In the genomic region with DNA sequence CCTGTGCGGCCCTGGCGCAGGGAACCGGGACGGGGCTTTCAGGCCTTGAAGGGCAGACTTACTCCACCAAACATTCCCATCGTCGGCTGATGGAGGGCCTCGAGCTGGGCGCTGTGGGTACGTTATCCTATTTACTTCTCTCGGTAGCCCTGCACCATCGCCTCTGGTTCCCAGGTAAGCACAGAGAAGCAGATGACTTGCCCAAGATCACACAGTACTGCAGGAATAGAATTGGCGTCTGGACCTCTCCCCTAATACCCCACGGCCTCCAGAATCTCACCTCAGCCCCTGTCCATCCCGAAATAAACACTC, we compare ENCODE assay signal across 19 cellular contexts. TPM values are rescaled to one million over a fixed set of nuclear protein-coding genes. Genes with fewer than 3 reads are reported as not detected.
DNase-seq lines count a peak whose midpoint lies in the region; ATAC-seq and TF ChIP-seq lines count a peak whose summit lies in the region.
"Had no signal": no experiment of that assay in that cellular context is flagged by ENCODE, and none has a peak within 500 bp of the region (broad histone marks: within the 10 kb centered on the region; RNA-seq: fewer than 3 reads in every experiment).

No MANE protein-coding gene starts in this region.

- H3K9me3 ChIP-seq in BLaER1, result no peaks in the 10 kb centered on the region
- no peaks in the 10 kb centered on the region for H3K9me3 ChIP-seq in gastrocnemius medialis

- no peaks in the 10 kb centered on the region for H3K27me3 ChIP-seq in BLaER1
- no peaks in the 10 kb centered on the region for H3K27me3 ChIP-seq in layer of hippocampus (ENCODE audit: control insufficient read depth, insufficient read depth, low read length)
- H3K27me3 ChIP-seq in gastrocnemius medialis, result no peaks in the 10 kb centered on the region

- in situ Hi-C loops in gastrocnemius medialis (cut with MboI; ENCODE audit: low sequenced_read_pairs in 4 of 4), result loop anchor here in 1 of 4 donors (25.0 kb wide), 1 partner anchor 135 kb away; no protein-coding TSS in a partner anchor

- peak overlapping the region; percentile 27; the same call in 1 of the 2 replicates for H3K4me2 ChIP-seq in BLaER1

- POLR2A ChIA-PET in WTC11 (lab: Charles Lee), result interaction anchor here (0.7 to 1.7 kb wide), 9 partner anchors 18 to 171 kb away, joined by 3 to 10 read pairs (median 3); no protein-coding TSS in a partner anchor

- H4K20me1 ChIP-seq in BLaER1, result no peaks in the 10 kb centered on the region

- H3K36me3 ChIP-seq in BLaER1, result no peaks in the 10 kb centered on the region
- H3K36me3 ChIP-seq in gastrocnemius medialis, result no peaks in the 10 kb centered on the region

- H3K27ac Mint-ChIP-seq in WTC11, result no peak overlapping the region
- H3K27ac Mint-ChIP-seq: activated naive CD4-positive, alpha-beta T cell treated with anti-CD3 and anti-CD28 coated beads, Interleukin-2, amount 50 U/mL, for 72 hours; stimulated activated naive CD8-positive, alpha-beta T cell treated with anti-CD3 and anti-CD28 coated beads, Interleukin-15, amount 100 ng/mL, for 72 hours had no signal

- no peaks in the 10 kb centered on the region for H3K36me3 Mint-ChIP-seq in WTC11
- H3K36me3 Mint-ChIP-seq: activated naive CD4-positive, alpha-beta T cell treated with anti-CD3 and anti-CD28 coated beads, Interleukin-2, amount 50 U/mL, for 72 hours had no signal

- DNase-seq in WTC11 (ENCODE audit: low spot score) (no peak), gastrocnemius medialis (no peak), inferior parietal cortex (ENCODE audit: extremely low spot score) (no peak), NCI-H2227 (lab: John Stamatoyannopoulos, UW; ENCODE audit: unreplicated experiment) (no peak)
- DNase-seq: activated CD4-positive, alpha-beta T cell treated with anti-CD3 and anti-CD28 coated beads for 4 hours; activated T-cell treated with anti-CD3 and anti-CD28 coated beads for 4 hours; COR-L47; GF-D8; Kasumi-1; SIG-M5; stimulated activated naive CD8-positive, alpha-beta T cell treated with anti-CD3 and anti-CD28 coated beads, Interleukin-15, amount 100 ng/mL, for 72 hours had no signal

- peak overlapping the region; percentile 72 for H3K4me3 Mint-ChIP-seq in WTC11
- H3K4me3 Mint-ChIP-seq: stimulated activated naive CD8-positive, alpha-beta T cell treated with anti-CD3 and anti-CD28 coated beads, Interleukin-15, amount 100 ng/mL, for 72 hours had no signal

- H3K9me3 Mint-ChIP-seq in WTC11, result no peaks in the 10 kb centered on the region
- H3K9me3 Mint-ChIP-seq: activated naive CD4-positive, alpha-beta T cell treated with anti-CD3 and anti-CD28 coated beads, Interleukin-2, amount 50 U/mL, for 72 hours; neural crest cell; stimulated activated naive CD8-positive, alpha-beta T cell treated with anti-CD3 and anti-CD28 coated beads, Interleukin-15, amount 100 ng/mL, for 72 hours had no signal

- ATAC-seq in WTC11, result no peak
- ATAC-seq in gastrocnemius medialis, result peak in 1 of 2 donors; percentile 9
- ATAC-seq in SK-N-SH treated with all-trans-retinoic acid at 6 μM for 48 hours, result no peak
- no peak for ATAC-seq in HG02610 (IDR thresholded peaks at IDR 0.05; ENCODE audit: unreplicated experiment)
- ATAC-seq: activated naive CD4-positive, alpha-beta T cell treated with anti-CD3 and anti-CD28 coated beads, Interleukin-2, amount 50 U/mL, for 72 hours; stimulated activated naive CD8-positive, alpha-beta T cell treated with anti-CD3 and anti-CD28 coated beads, Interleukin-15, amount 100 ng/mL, for 72 hours had no signal

- TF ChIP-seq POLR2A in gastrocnemius medialis (IDR thresholded peaks at IDR 0.05), result no peak

- peaks cover 66% of the 10 kb centered on the region for H3K4me1 Mint-ChIP-seq in WTC11
- H3K4me1 Mint-ChIP-seq: stimulated activated naive CD8-positive, alpha-beta T cell treated with anti-CD3 and anti-CD28 coated beads, Interleukin-15, amount 100 ng/mL, for 72 hours had no signal

- H3K4me1 ChIP-seq in BLaER1 (peaks cover 29% of the 10 kb centered on the region), gastrocnemius medialis (peaks cover 38 to 44% of the 10 kb centered on the region in 2 donors)

- CTCF ChIA-PET in WTC11 (lab: Charles Lee), result interaction anchor here (0.8 to 4.0 kb wide), 15 partner anchors 8 to 574 kb away, joined by 3 to 30 read pairs (median 4); no protein-coding TSS in a partner anchor

- peaks cover 42% of the 10 kb centered on the region for H3K27me3 Mint-ChIP-seq in WTC11 (ENCODE audit: low read depth)

- H3K4me3 ChIP-seq in BLaER1, result no peak overlapping the region
- H3K4me3 ChIP-seq in gastrocnemius medialis, result peak overlapping the region; percentile 32 to 40 (median 37)

- intact Hi-C loops in gastrocnemius medialis (cut with DNase I; ENCODE audit: low total_unique reads), result loop anchor here (5.0 kb wide), 3 partner anchors 50 to 190 kb away; partner anchors contain the start of gene SIRPA

- TF ChIP-seq CTCF in WTC11 (IDR thresholded peaks at IDR 0.05), result no peak
- TF ChIP-seq CTCF in gastrocnemius medialis (IDR thresholded peaks at IDR 0.05 in 4 of 5, conservative IDR thresholded peaks at IDR 0.05 in 1 of 5), result no peak

- H3K9ac ChIP-seq in BLaER1, result no peak overlapping the region

- no peak overlapping the region for H3K27ac ChIP-seq in BLaER1
- H3K27ac ChIP-seq in layer of hippocampus (ENCODE audit: low read depth, low read length), result peak overlapping the region; percentile 67
- H3K27ac ChIP-seq in gastrocnemius medialis, result peak overlapping the region; percentile 52 to 77 (median 68)

TF ChIP-seq in WTC11, 78 proteins besides CTCF, POLR2A, EP300 and RAD21 (continues in another document):
- TF ChIP-seq ESRRA (CRISPR knock-in tag; IDR thresholded peaks at IDR 0.05; ENCODE audit: borderline replicate concordance), result no peak
- 0 out of 2 replicates have a peak, but pooled peaks have one; percentile 23 for TF ChIP-seq FOXP1 (CRISPR knock-in tag; IDR thresholded peaks at IDR 0.05; ENCODE audit: borderline replicate concordance)

TF ChIP-seq in SK-N-SH treated with all-trans-retinoic acid at 6 μM for 48 hours, 23 proteins besides CTCF, POLR2A, EP300 and RAD21 (continues in another document):
- no peak for TF ChIP-seq CSDC2 (CRISPR knock-in tag; IDR thresholded peaks at IDR 0.05)
- no peak for TF ChIP-seq ZNF70 (CRISPR knock-in tag; IDR thresholded peaks at IDR 0.05)
- no peak for TF ChIP-seq ISL1 (CRISPR knock-in tag; IDR thresholded peaks at IDR 0.05)
- no peak for TF ChIP-seq ZFP30 (CRISPR knock-in tag; IDR thresholded peaks at IDR 0.05)
- TF ChIP-seq ESRRG (CRISPR knock-in tag; IDR thresholded peaks at IDR 0.05), result no peak
- TF ChIP-seq BACH2 (CRISPR knock-in tag; IDR thresholded peaks at IDR 0.05; ENCODE audit: borderline replicate concordance), result no peak
- TF ChIP-seq ZNF565 (CRISPR knock-in tag; conservative IDR thresholded peaks at IDR 0.05; ENCODE audit: low read depth), result no peak
- TF ChIP-seq OSR1 (CRISPR knock-in tag; IDR thresholded peaks at IDR 0.05), result no peak
- TF ChIP-seq POU6F1 (CRISPR knock-in tag; IDR thresholded peaks at IDR 0.05; ENCODE audit: borderline replicate concordance, low read depth), result no peak
- TF ChIP-seq TSHZ2 (CRISPR knock-in tag; IDR thresholded peaks at IDR 0.05), result no peak
- no peak for TF ChIP-seq TOX (CRISPR knock-in tag; IDR thresholded peaks at IDR 0.05; ENCODE audit: borderline replicate concordance)
- TF ChIP-seq ARNTL (CRISPR knock-in tag; IDR thresholded peaks at IDR 0.05; ENCODE audit: borderline replicate concordance, low read depth), result no peak
- TF ChIP-seq GLIS3 (CRISPR knock-in tag; IDR thresholded peaks at IDR 0.05), result no peak

RNA-seq across cellular contexts. Expression of gene PDYN, which starts 46.4 kb away (rescaled TPM):
- total RNA-seq in WTC11 (2021), result 0.14 to 0.28 TPM (median 0.21 TPM) in 3 replicates
- total RNA-seq in gastrocnemius medialis, result not detected
- total RNA-seq: activated naive CD4-positive, alpha-beta T cell treated with anti-CD3 and anti-CD28 coated beads, Interleukin-2, amount 50 U/mL, for 72 hours; bronchial epithelial cell; left colon had no signal

RNA-seq across cellular contexts. Expression of gene SIRPA, which starts 52.3 kb away (rescaled TPM):
- total RNA-seq in WTC11 (2021) (5.9 to 8.9 TPM (median 6.7 TPM) in 3 replicates), gastrocnemius medialis (10 to 100 TPM; 14.6 to 62.0 (median 20.6) TPM)
